Comparison of ENCODE assay signal across 8 cellular contexts in the genomic region with DNA sequence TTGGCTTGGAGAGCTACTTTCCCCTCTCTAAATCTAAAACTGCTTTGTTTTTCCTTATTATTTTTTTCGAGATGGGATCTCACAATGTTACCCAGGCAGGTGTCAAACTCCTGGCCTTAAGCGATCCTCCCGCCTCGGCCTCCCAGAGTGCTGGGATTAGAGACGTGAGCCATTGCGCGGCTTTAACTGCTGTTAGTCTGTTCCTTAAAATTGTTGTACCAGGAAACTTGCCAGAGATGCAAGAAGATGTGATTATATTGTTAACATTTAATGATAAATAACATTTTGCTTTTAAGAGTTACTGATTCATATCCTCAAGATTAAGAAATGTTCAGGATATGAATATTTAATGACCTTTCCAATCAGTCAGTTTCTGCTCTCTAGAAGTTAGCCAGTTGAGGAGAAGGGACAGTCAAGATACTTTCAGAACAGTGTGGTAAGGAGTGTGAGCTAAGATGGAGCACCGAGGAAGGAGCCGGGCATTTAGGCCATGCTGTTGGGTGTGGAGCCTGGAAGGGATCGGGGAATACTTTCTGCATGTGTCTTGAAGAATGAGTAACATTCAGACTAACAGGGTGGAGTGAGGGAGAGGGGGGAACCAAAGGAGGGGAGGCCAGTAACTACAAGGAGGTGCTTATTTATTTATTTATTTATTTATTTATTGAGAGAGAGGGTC. TPM values are rescaled to one million over a fixed set of nuclear protein-coding genes. Genes with fewer than 3 reads are reported as not detected.
DNase-seq lines count a peak whose midpoint lies in the region; ATAC-seq and TF ChIP-seq lines count a peak whose summit lies in the region.
"Not testable (repeated sequence)": the region's sequence is repeated elsewhere in the genome, so short reads cannot be mapped to it uniquely, and the experiment has no call there.

No MANE protein-coding gene starts in this region.

- H3K4me1 ChIP-seq in esophagus squamous epithelium = peaks cover 10 to 45% (median 20%) of the 10 kb centered on the region in 3 donors
- not testable (repeated sequence) for H3K4me1 ChIP-seq in liver (ENCODE audit: control insufficient read depth in 4 of 4, insufficient read depth in 4 of 4, low read length in 3 of 4); ovary (ENCODE audit: insufficient read depth)

- not testable (repeated sequence) for H3K9me3 ChIP-seq in esophagus squamous epithelium; liver (ENCODE audit: control insufficient read depth in 4 of 4, low read length in 3 of 4); ovary

- not testable (repeated sequence) for TF ChIP-seq CTCF in WTC11 (IDR thresholded peaks at IDR 0.05); astrocyte of the spinal cord (IDR thresholded peaks at IDR 0.05; ENCODE audit: low read depth, low read length); esophagus squamous epithelium (IDR thresholded peaks at IDR 0.05); liver (IDR thresholded peaks at IDR 0.05; ENCODE audit: low read depth, low read length, missing input control); ovary (IDR thresholded peaks at IDR 0.05); type B pancreatic cell (conservative IDR thresholded peaks at IDR 0.05)

- in situ Hi-C loops in astrocyte of the spinal cord (cut with HindIII; ENCODE audit: low sequenced_read_pairs) = not testable (repeated sequence)

- H3K4me3 ChIP-seq in astrocyte of the spinal cord (ENCODE audit: low read depth, low read length) (peak overlapping the region; percentile 65), esophagus squamous epithelium (peak overlapping the region; percentile 67 to 89 (median 72)), liver (ENCODE audit: low read depth in 1 of 3, low read length in 3 of 3) (peak overlapping the region; percentile 25 to 83 (median 46)), ovary (peak overlapping the region; percentile 81)

- H3K4me3 Mint-ChIP-seq in WTC11 (peak overlapping the region; percentile 78), type B pancreatic cell (peak overlapping the region; percentile 94)

- H3K27ac ChIP-seq in esophagus squamous epithelium (peak overlapping the region; percentile 96 to 100 (median 98)), liver (ENCODE audit: low read depth in 1 of 2, low read length in 2 of 2) (peak overlapping the region; percentile 84 to 98)
- not testable (repeated sequence) for H3K27ac ChIP-seq in ovary

- not testable (repeated sequence) for TF ChIP-seq RAD21 in liver (IDR thresholded peaks at IDR 0.05)

- WGBS in esophagus squamous epithelium, 2 donors = 42 to 48% methylated on average over 9 to 10 of the region's 10 CpGs
- 86% methylated on average over 10 of the region's 10 CpGs for WGBS in liver
- WGBS in ovary, 3 donors = 53 to 64% (median 58%) methylated on average over 10 of the region's 10 CpGs

- DNase-seq in EH (ENCODE audit: low read depth) (peak; percentile 73), M059J (ENCODE audit: low read depth) (peak; percentile 33), astrocyte of the spinal cord (ENCODE audit: low read depth, low spot score) (peak; percentile 18)
- not testable (repeated sequence) for DNase-seq in WTC11 (ENCODE audit: low spot score); esophagus squamous epithelium (lab: John Stamatoyannopoulos, UW); ovary; type B pancreatic cell (ENCODE audit: extremely low spot score, unreplicated experiment)

- peaks cover 12% of the 10 kb centered on the region for H3K4me1 Mint-ChIP-seq in WTC11
- peaks cover 17% of the 10 kb centered on the region for H3K4me1 Mint-ChIP-seq in type B pancreatic cell (ENCODE audit: unreplicated experiment)

- not testable (repeated sequence) for TF ChIP-seq EP300 in ovary (IDR thresholded peaks at IDR 0.05)

- H3K9me3 Mint-ChIP-seq in WTC11, type B pancreatic cell: not testable (repeated sequence)

- POLR2A ChIA-PET in WTC11 (lab: Charles Lee) = not testable (repeated sequence)

- not testable (repeated sequence) for ATAC-seq in WTC11

- not testable (repeated sequence) for H3K36me3 ChIP-seq in esophagus squamous epithelium; liver (ENCODE audit: control insufficient read depth in 4 of 4, insufficient read depth in 3 of 4, low read depth in 1 of 4, low read length in 3 of 4); ovary

- intact Hi-C loops in esophagus squamous epithelium (cut with DNase I) = loop anchor here (10.0 kb wide), 1 partner anchor 52 kb away; no protein-coding TSS in a partner anchor
- intact Hi-C loops in ovary (cut with DNase I) = loop anchor here in 2 of 4 donors (5.0 kb wide), 1 partner anchor 59 kb away; the partner anchor contains the start of gene RABGEF1 (in 2 of the 2)

- not testable (repeated sequence) for TF ChIP-seq POLR2A in esophagus squamous epithelium (IDR thresholded peaks at IDR 0.05); ovary (IDR thresholded peaks at IDR 0.05)

- not testable (repeated sequence) for H3K27me3 ChIP-seq in esophagus squamous epithelium; liver (ENCODE audit: control insufficient read depth in 4 of 4, insufficient read depth in 4 of 4, low read length in 3 of 4); ovary

- CTCF ChIA-PET in WTC11 (lab: Charles Lee) = not testable (repeated sequence)

- H3K27me3 Mint-ChIP-seq in WTC11 (ENCODE audit: low read depth); type B pancreatic cell: not testable (repeated sequence)

- not testable (repeated sequence) for H3K9ac ChIP-seq in liver (ENCODE audit: low read depth in 1 of 2, low read length in 2 of 2)

- not testable (repeated sequence) for H3K36me3 Mint-ChIP-seq in WTC11, type B pancreatic cell

- H3K27ac Mint-ChIP-seq in WTC11 (peak overlapping the region; percentile 74), type B pancreatic cell (peak overlapping the region; percentile 92)

RNA-seq across cellular contexts. Expression of gene KCTD7, which starts 54.6 kb away (rescaled TPM):
- 6.5 and 8.3 TPM in 2 replicates for total RNA-seq in M059J (2014; rRNA removed; shearing (Covaris generic))
- total RNA-seq in WTC11 (2021) (10.5 to 11.6 TPM (median 10.8 TPM) in 3 replicates), esophagus squamous epithelium (1 to 10 TPM in 3 of 4 donors, under 1 TPM in 1; 0.99 to 6.1 (median 3.5) TPM), liver (1 to 10 TPM; 4.4 to 5.1 TPM), ovary (10 to 100 TPM; 15.6 to 28.5 (median 22.0) TPM), type B pancreatic cell (ENCODE audit: low replicate concordance) (6.7 and 13.7 TPM in 2 replicates)
- polyA plus RNA-seq in liver (1 to 10 TPM; 1.4 to 1.5 TPM), ovary (10 to 100 TPM; 13.4 to 25.8 TPM)

RNA-seq across cellular contexts. Expression of gene RABGEF1, which starts 57.3 kb away (rescaled TPM):
- total RNA-seq in M059J (2014; rRNA removed; shearing (Covaris generic)) = 32.6 and 41.6 TPM in 2 replicates
- 17.1 to 18.1 TPM (median 17.6 TPM) in 3 replicates for total RNA-seq in WTC11 (2021)
- total RNA-seq in esophagus squamous epithelium = 10 to 100 TPM; 27.8 to 48.9 (median 33.5) TPM
- 10 to 100 TPM in 1 of 2 donors, 1 to 10 TPM in 1; 7.9 to 14.0 TPM for total RNA-seq in liver
- 1 to 10 TPM; 5.2 to 7.4 TPM for polyA plus RNA-seq in liver
- total RNA-seq in ovary = 10 to 100 TPM; 22.2 to 29.9 (median 25.4) TPM
- 10 to 100 TPM; 13.1 to 28.0 TPM for polyA plus RNA-seq in ovary
- 19.6 and 24.1 TPM in 2 replicates for total RNA-seq in type B pancreatic cell (ENCODE audit: low replicate concordance)
